In genomic region chr10:63573068-63573697, GRCh38 we compare ENCODE assay signal across 8 cellular contexts. TPM values are rescaled to one million over a fixed set of nuclear protein-coding genes. Genes with fewer than 3 reads are reported as not detected.
DNase-seq lines count a peak whose midpoint lies in the region; ATAC-seq and TF ChIP-seq lines count a peak whose summit lies in the region.

No MANE protein-coding gene starts in this region.

- H3K27me3 ChIP-seq in cardiac muscle cell (no peaks in the 10 kb centered on the region), spleen (replicated peaks in 1 of 7) (no peaks in the 10 kb centered on the region), mesendoderm (ENCODE audit: insufficient read depth, low read length, poor library complexity) (no peaks in the 10 kb centered on the region)

- intact Hi-C loops in spleen (cut with DNase I; ENCODE audit: low total_unique reads) = no loop called here

- TF ChIP-seq CTCF in WTC11 (IDR thresholded peaks at IDR 0.05) (no peak), cardiac muscle cell (IDR thresholded peaks at IDR 0.05; ENCODE audit: low read depth, low read length) (no peak), spleen (IDR thresholded peaks at IDR 0.05 in 8 of 11, conservative IDR thresholded peaks at IDR 0.05 in 3 of 11) (no peak)

- H2AK5ac ChIP-seq in mesendoderm (ENCODE audit: low read length) = no peak overlapping the region

- peak; percentile 60 to 87 for ATAC-seq in activated T-cell treated with anti-CD3 and anti-CD28 coated beads, Interleukin-2, amount 50 U/mL, for 72 hours (replicated peaks in 1 of 2)
- ATAC-seq in WTC11 = peak; percentile 48; the same call in 1 of the 2 replicates
- ATAC-seq in GM18861 (IDR thresholded peaks at IDR 0.05; ENCODE audit: unreplicated experiment) = no peak

- CTCF ChIA-PET in WTC11 (lab: Charles Lee) = interaction anchor here (0.8 to 2.2 kb wide), 2 partner anchors 58 to 147 kb away, joined by 3 to 5 read pairs; no protein-coding TSS in a partner anchor

- H3K27me3 Mint-ChIP-seq in activated T-cell treated with anti-CD3 and anti-CD28 coated beads, Interleukin-2, amount 50 U/mL, for 72 hours (ENCODE audit: low read depth) = no peaks in the 10 kb centered on the region
- H3K27me3 Mint-ChIP-seq in WTC11 (ENCODE audit: low read depth) = no peaks in the 10 kb centered on the region

- no peaks in the 10 kb centered on the region for H3K79me2 ChIP-seq in mesendoderm (ENCODE audit: control insufficient read depth, insufficient read depth, low read length)

- no peak overlapping the region for H2BK5ac ChIP-seq in mesendoderm (ENCODE audit: low read length)

- H3K56ac ChIP-seq in mesendoderm (ENCODE audit: low read length) = no peak overlapping the region

- WGBS in spleen, 5 donors = 27 to 52% (median 41%) methylated on average over 3 of the region's 3 CpGs
- WGBS in mesendoderm (ENCODE audit: extremely low coverage, insufficient coverage, low lambda C conversion rate) = no CpG with 5 or more reads among the region's 3 CpGs

- H3K9me3 Mint-ChIP-seq in activated T-cell treated with anti-CD3 and anti-CD28 coated beads, Interleukin-2, amount 50 U/mL, for 72 hours = no peaks in the 10 kb centered on the region
- H3K9me3 Mint-ChIP-seq in WTC11 = peaks cover 7% of the 10 kb centered on the region; the same call in 1 of the 2 replicates

- H3K36me3 Mint-ChIP-seq in activated T-cell treated with anti-CD3 and anti-CD28 coated beads, Interleukin-2, amount 50 U/mL, for 72 hours (ENCODE audit: insufficient read depth in 2 of 2) = peaks cover 0 to 10% of the 10 kb centered on the region in 2 donors
- H3K36me3 Mint-ChIP-seq in WTC11 = peaks cover 24% of the 10 kb centered on the region

- no peak overlapping the region for H3K4me2 ChIP-seq in mesendoderm (ENCODE audit: low read length)

- POLR2A ChIA-PET in WTC11 (lab: Charles Lee) = interaction anchor here (1.1 kb wide), 1 partner anchor 11 kb away, joined by 5 read pairs; no protein-coding TSS in a partner anchor

- no peak overlapping the region for H3K4ac ChIP-seq in mesendoderm (ENCODE audit: low read depth, low read length)

- no peak overlapping the region for H4K8ac ChIP-seq in mesendoderm (ENCODE audit: low read depth, low read length)

- peaks cover 4% of the 10 kb centered on the region for H3K36me3 ChIP-seq in cardiac muscle cell
- peaks cover 0 to 37% (median 0%) of the 10 kb centered on the region in 6 donors for H3K36me3 ChIP-seq in spleen
- no peaks in the 10 kb centered on the region for H3K36me3 ChIP-seq in mesendoderm (ENCODE audit: control insufficient read depth, insufficient read depth, low read length)

- peak overlapping the region; percentile 52 for H3K27ac Mint-ChIP-seq in activated T-cell treated with anti-CD3 and anti-CD28 coated beads, Interleukin-2, amount 50 U/mL, for 72 hours
- H3K27ac Mint-ChIP-seq in WTC11 = peak overlapping the region; percentile 99

- no peak overlapping the region for H3K9ac ChIP-seq in mesendoderm (ENCODE audit: low read length)

- H3K18ac ChIP-seq in mesendoderm (ENCODE audit: low read length) = no peak overlapping the region

- no peak overlapping the region for H3K23ac ChIP-seq in mesendoderm (ENCODE audit: low read length)

- H3K27ac ChIP-seq in cardiac muscle cell (peak overlapping the region; percentile 88), spleen (peak overlapping the region in 7 of 8 donors; percentile 23 to 60 (median 53)), mesendoderm (ENCODE audit: low read depth, low read length) (no peak overlapping the region)

- peaks cover 22% of the 10 kb centered on the region for H3K4me1 Mint-ChIP-seq in activated T-cell treated with anti-CD3 and anti-CD28 coated beads, Interleukin-2, amount 50 U/mL, for 72 hours (ENCODE audit: low read depth)
- H3K4me1 Mint-ChIP-seq in WTC11 = peaks cover 45% of the 10 kb centered on the region

- H3K4me3 ChIP-seq in cardiac muscle cell (no peak overlapping the region), spleen (no peak overlapping the region), mesendoderm (ENCODE audit: low read length) (no peak overlapping the region)

- TF ChIP-seq POLR2A in spleen (IDR thresholded peaks at IDR 0.05) = no peak

- no peak overlapping the region for H2BK120ac ChIP-seq in mesendoderm (ENCODE audit: low read depth, low read length)

- H3K79me1 ChIP-seq in mesendoderm (ENCODE audit: low read length) = no peaks in the 10 kb centered on the region

- H4K5ac ChIP-seq in mesendoderm (ENCODE audit: low read length) = no peak overlapping the region

- H3K9me3 ChIP-seq in cardiac muscle cell (ENCODE audit: low read depth) (no peaks in the 10 kb centered on the region), spleen (no peaks in the 10 kb centered on the region)

- H3K4me1 ChIP-seq in cardiac muscle cell (ENCODE audit: low read depth) (peaks cover 16% of the 10 kb centered on the region), spleen (peaks cover 4 to 30% (median 15%) of the 10 kb centered on the region in 6 donors), mesendoderm (ENCODE audit: control insufficient read depth, low read depth, low read length) (no peaks in the 10 kb centered on the region)

- peak overlapping the region in 1 of 2 donors; percentile 69 for H3K4me3 Mint-ChIP-seq in activated T-cell treated with anti-CD3 and anti-CD28 coated beads, Interleukin-2, amount 50 U/mL, for 72 hours
- H3K4me3 Mint-ChIP-seq in WTC11 = peak overlapping the region; percentile 40

- no peak overlapping the region for H2BK15ac ChIP-seq in mesendoderm (replicated peaks; ENCODE audit: low read depth)

- no peak for DNase-seq in activated T-cell treated with anti-CD3 and anti-CD28 coated beads, Interleukin-2, amount 50 U/mL, for 72 hours
- DNase-seq in activated T-cell treated with anti-CD3 and anti-CD28 coated beads for 4 hours = no peak
- no peak for DNase-seq in WTC11 (ENCODE audit: low spot score)
- DNase-seq in cardiac muscle cell (ENCODE audit: low read depth in 1 of 2, low spot score in 1 of 2) = peak in 1 of 2 donors; percentile 65
- no peak for DNase-seq in spleen
- no peak for DNase-seq in mesendoderm
- DNase-seq in hypothalamus (lab: John Stamatoyannopoulos, UW) = no peak

TF ChIP-seq in WTC11, 78 proteins besides CTCF, POLR2A, EP300 and RAD21:
- TF ChIP-seq ESRRA (CRISPR knock-in tag; IDR thresholded peaks at IDR 0.05; ENCODE audit: borderline replicate concordance) (no peak), ERG (CRISPR knock-in tag; IDR thresholded peaks at IDR 0.05) (no peak), ZNF232 (CRISPR knock-in tag; IDR thresholded peaks at IDR 0.05) (no peak), FOXJ3 (CRISPR knock-in tag; IDR thresholded peaks at IDR 0.05; ENCODE audit: borderline replicate concordance) (no peak), SMAD3 (CRISPR knock-in tag; IDR thresholded peaks at IDR 0.05; ENCODE audit: borderline replicate concordance) (no peak), ATF2 (CRISPR knock-in tag; IDR thresholded peaks at IDR 0.05; ENCODE audit: borderline replicate concordance, low read depth) (no peak), GTF2I (CRISPR knock-in tag; conservative IDR thresholded peaks at IDR 0.05) (no peak), SOX15 (CRISPR knock-in tag; IDR thresholded peaks at IDR 0.05) (no peak)

RNA-seq across cellular contexts. Expression of gene REEP3, which starts 52.0 kb away (rescaled TPM):
- 10 to 100 TPM; 19.0 to 22.1 TPM for total RNA-seq in activated T-cell treated with anti-CD3 and anti-CD28 coated beads, Interleukin-2, amount 50 U/mL, for 72 hours
- total RNA-seq in WTC11 (2021) (18.5 to 23.2 TPM (median 21.2 TPM) in 3 replicates), cardiac muscle cell (39.4 and 49.2 TPM in 2 replicates), spleen (10 to 100 TPM; 17.1 to 46.5 (median 29.1) TPM)
- polyA plus RNA-seq in cardiac muscle cell (44.2 and 54.0 TPM in 2 replicates), spleen (1 to 10 TPM; 4.0 to 5.5 (median 5.2) TPM)
- polyA plus RNA-seq in mesendoderm (2013, experiment 1 of 2) = 15.0 TPM
- polyA plus RNA-seq in mesendoderm (2013, experiment 2 of 2) = 15.6 TPM
